Comparison of ENCODE assay signal across 13 cellular contexts in the genomic region with DNA sequence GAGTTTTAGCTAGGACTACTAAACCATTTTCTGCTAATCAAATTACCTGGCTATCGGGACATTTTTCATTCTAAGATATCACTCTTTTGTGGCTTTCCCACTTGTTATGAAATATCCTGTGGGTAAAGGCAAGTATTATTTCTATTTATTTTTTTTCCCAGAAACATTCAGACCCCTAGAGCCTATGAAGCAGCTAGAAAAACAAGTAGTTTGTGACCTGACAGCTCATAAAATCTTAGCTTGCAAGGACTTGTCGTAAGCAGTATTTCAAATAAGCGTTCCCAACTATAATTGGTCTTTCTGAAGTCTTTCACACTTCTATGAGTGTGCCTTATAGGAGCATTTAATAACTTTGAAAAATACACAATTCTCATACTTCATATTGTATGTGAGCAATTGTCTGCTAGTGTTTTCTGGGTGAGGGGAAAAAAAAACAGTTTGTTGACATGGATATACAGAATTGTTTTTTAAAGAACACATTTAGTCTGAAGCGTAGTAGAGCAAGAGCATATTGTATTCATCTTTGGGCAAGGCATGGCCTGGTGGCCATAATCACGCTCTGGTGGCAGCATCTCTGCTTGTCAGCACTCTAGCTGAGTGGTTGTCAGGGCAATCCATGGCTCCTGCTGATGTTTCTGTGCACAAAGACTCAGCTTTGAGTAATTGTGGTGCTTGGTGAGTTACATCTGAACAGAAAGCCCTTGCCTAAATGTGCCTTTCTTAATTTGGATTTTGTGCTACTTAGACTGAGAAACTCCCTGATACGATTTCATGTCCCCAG. TPM values are rescaled to one million over a fixed set of nuclear protein-coding genes. Genes with fewer than 3 reads are reported as not detected.
DNase-seq lines count a peak whose midpoint lies in the region; ATAC-seq, FAIRE-seq and TF ChIP-seq lines count a peak whose summit lies in the region.
"Had no signal": no experiment of that assay in that cellular context is flagged by ENCODE, and none has a peak within 500 bp of the region (broad histone marks: within the 10 kb centered on the region; RNA-seq: fewer than 3 reads in every experiment).

No MANE protein-coding gene starts in this region.

- DNase-seq in COR-L47 (lab: John Stamatoyannopoulos, UW) (peak; percentile 49), HepG2 (ENCODE audit: low spot score) (no peak)
- no peak for DNase-seq in activated CD8-positive, alpha-beta T cell treated with anti-CD3 and anti-CD28 coated beads, Interleukin-2, amount 10 ng/mL, durations not matched to agents 7 days and 5 days
- DNase-seq in naive thymus-derived CD4-positive, alpha-beta T cell, result no peak
- no peak for DNase-seq in activated CD4-positive, CD25-positive, alpha-beta regulatory T cell (lab: John Stamatoyannopoulos, UW)
- DNase-seq: activated CD8-positive, alpha-beta memory T cell treated with anti-CD3 and anti-CD28 coated beads, Interleukin-2, amount 10 ng/mL, durations not matched to agents 7 days and 5 days; aorta; Caco-2; dorsolateral prefrontal cortex; Kasumi-1; kidney had no signal

- H2AFZ ChIP-seq in Loucy (ENCODE audit: low read length) (no peak overlapping the region), HepG2 (ENCODE audit: low read length) (no peak overlapping the region)

- no peak for TF ChIP-seq POLR2A in HepG2 (IDR thresholded peaks at IDR 0.05; ENCODE audit: insufficient read depth in 1 of 2, low read depth in 2 of 2, low read length in 2 of 2)

- H3K4me1 Mint-ChIP-seq in activated CD8-positive, alpha-beta T cell treated with anti-CD3 and anti-CD28 coated beads, Interleukin-2, amount 10 ng/mL, durations not matched to agents 7 days and 5 days (ENCODE audit: low read depth), result peaks cover 51% of the 10 kb centered on the region
- H3K4me1 Mint-ChIP-seq in naive thymus-derived CD4-positive, alpha-beta T cell, result peaks cover 32 to 86% (median 63%) of the 10 kb centered on the region in 7 donors

- CTCF ChIA-PET in activated CD8-positive, alpha-beta T cell treated with anti-CD3 and anti-CD28 coated beads, Interleukin-2, amount 10 ng/mL, durations not matched to agents 7 days and 5 days (lab: Charles Lee), result interaction anchor here (0.6 to 2.6 kb wide), 8 partner anchors 9 to 140 kb away, joined by 3 to 8 read pairs (median 6); a partner anchor contains a TSS
- CTCF ChIA-PET in naive thymus-derived CD4-positive, alpha-beta T cell (lab: Charles Lee), result interaction anchor here (0.6 to 1.9 kb wide), 4 partner anchors 9 to 132 kb away, joined by 3 to 6 read pairs (median 3); no protein-coding TSS in a partner anchor
- CTCF ChIA-PET in HepG2 (lab: Yijun Ruan, JAX; ENCODE audit: low intra/inter-chr PET ratio, low total read pairs), result no interaction called here

- H3K27me3 Mint-ChIP-seq in activated CD8-positive, alpha-beta T cell treated with anti-CD3 and anti-CD28 coated beads, Interleukin-2, amount 10 ng/mL, durations not matched to agents 7 days and 5 days (ENCODE audit: low read depth), result no peaks in the 10 kb centered on the region
- no peaks in the 10 kb centered on the region for H3K27me3 Mint-ChIP-seq in naive thymus-derived CD4-positive, alpha-beta T cell
- H3K27me3 Mint-ChIP-seq: activated CD8-positive, alpha-beta memory T cell treated with anti-CD3 and anti-CD28 coated beads, Interleukin-2, amount 10 ng/mL, durations not matched to agents 7 days and 5 days had no signal

- H3F3A ChIP-seq in Loucy (ENCODE audit: low read depth), result no peaks in the 10 kb centered on the region

- BruUV-seq in HepG2 (replicated peaks; lab: Mats Ljungman, UMichigan), result no TSS peak

- H3K4me1 ChIP-seq in Loucy (ENCODE audit: insufficient read depth, low read length, poor library complexity, severe bottlenecking) (peaks cover 22% of the 10 kb centered on the region), HepG2 (ENCODE audit: insufficient read depth, low read length) (peaks cover 12% of the 10 kb centered on the region)
- peaks cover 25 to 45% of the 10 kb centered on the region in 2 donors for H3K4me1 ChIP-seq in naive thymus-derived CD4-positive, alpha-beta T cell (ENCODE audit: control insufficient read depth in 2 of 2, insufficient read depth in 2 of 2, low read length in 2 of 2)

- POLR2A ChIA-PET in activated CD8-positive, alpha-beta T cell treated with anti-CD3 and anti-CD28 coated beads, Interleukin-2, amount 10 ng/mL, durations not matched to agents 7 days and 5 days (lab: Charles Lee), result interaction anchor here (0.7 kb wide), 2 partner anchors 8 to 66 kb away, joined by 3 to 4 read pairs; no protein-coding TSS in a partner anchor
- POLR2A ChIA-PET in naive thymus-derived CD4-positive, alpha-beta T cell (lab: Charles Lee), result interaction anchor here (0.5 to 2.7 kb wide), 13 partner anchors 9 to 167 kb away, joined by 3 to 15 read pairs (median 5); a partner anchor contains a TSS
- POLR2A ChIA-PET in HepG2 (lab: Yijun Ruan, JAX), result no interaction called here

- no peak for FAIRE-seq in HepG2 (lab: Jason Lieb, UNC)
- FAIRE-seq: kidney had no signal

- H3K79me2 ChIP-seq in Loucy (ENCODE audit: insufficient read depth, low read length) (peaks cover 4% of the 10 kb centered on the region; the same call in 1 of the 2 replicates), HepG2 (ENCODE audit: insufficient read depth, low read length) (no peaks in the 10 kb centered on the region)

- H3K9ac ChIP-seq in Loucy (ENCODE audit: low read depth, low read length, poor library complexity, severe bottlenecking), result no peak overlapping the region
- no peak overlapping the region for H3K9ac ChIP-seq in HepG2 (ENCODE audit: insufficient read depth, low read depth, low read length)

- H3K27ac Mint-ChIP-seq in activated CD8-positive, alpha-beta T cell treated with anti-CD3 and anti-CD28 coated beads, Interleukin-2, amount 10 ng/mL, durations not matched to agents 7 days and 5 days, result peak overlapping the region; percentile 22
- H3K27ac Mint-ChIP-seq in naive thymus-derived CD4-positive, alpha-beta T cell, result peak overlapping the region; percentile 34 to 100 (median 97)

- no peaks in the 10 kb centered on the region for H3K9me3 Mint-ChIP-seq in activated CD8-positive, alpha-beta T cell treated with anti-CD3 and anti-CD28 coated beads, Interleukin-2, amount 10 ng/mL, durations not matched to agents 7 days and 5 days (ENCODE audit: insufficient read depth)
- H3K9me3 Mint-ChIP-seq in naive thymus-derived CD4-positive, alpha-beta T cell, result peaks cover 0 to 3% (median 0%) of the 10 kb centered on the region in 11 donors

- in situ Hi-C loops in HepG2 (cut with HindIII; ENCODE audit: extremely low pct_ligation_motif_present, low pct_unique_long_range_greater_than_20kb), result loop anchor here (25.0 kb wide), 1 partner anchor 250 kb away; a partner anchor contains a TSS

- peak overlapping the region; percentile 92 for H3K4me3 Mint-ChIP-seq in activated CD8-positive, alpha-beta T cell treated with anti-CD3 and anti-CD28 coated beads, Interleukin-2, amount 10 ng/mL, durations not matched to agents 7 days and 5 days
- H3K4me3 Mint-ChIP-seq in naive thymus-derived CD4-positive, alpha-beta T cell, result peak overlapping the region; percentile 89 to 100 (median 98)

- ATAC-seq in activated CD8-positive, alpha-beta T cell treated with anti-CD3 and anti-CD28 coated beads, Interleukin-2, amount 10 ng/mL, durations not matched to agents 7 days and 5 days, result no peak
- ATAC-seq in naive thymus-derived CD4-positive, alpha-beta T cell, result no peak
- ATAC-seq in HG03354 (IDR thresholded peaks at IDR 0.05; ENCODE audit: poor library complexity, severe bottlenecking, unreplicated experiment), result no peak
- no peak for ATAC-seq in HepG2
- ATAC-seq: activated CD8-positive, alpha-beta memory T cell treated with anti-CD3 and anti-CD28 coated beads, Interleukin-2, amount 10 ng/mL, durations not matched to agents 7 days and 5 days had no signal

- H4K20me1 ChIP-seq in Loucy (ENCODE audit: insufficient read depth, low read length, poor library complexity, severe bottlenecking) (no peaks in the 10 kb centered on the region), HepG2 (ENCODE audit: insufficient read depth, low read length) (no peaks in the 10 kb centered on the region)

- intact Hi-C loops in naive thymus-derived CD4-positive, alpha-beta T cell (cut with micrococcal nuclease), result loop anchor here (5.0 to 10.0 kb wide), 5 partner anchors 35 to 1838 kb away; a partner anchor contains a TSS
- intact Hi-C loops in HepG2 (cut with micrococcal nuclease; ENCODE audit: unreplicated experiment), result loop anchor here (10.0 kb wide), 3 partner anchors 92 to 242 kb away; a partner anchor contains a TSS

- no peaks in the 10 kb centered on the region for H3K9me2 ChIP-seq in Loucy (replicated peaks; ENCODE audit: low read depth, low read length)

- TF ChIP-seq CTCF in Loucy (conservative IDR thresholded peaks at IDR 0.05; ENCODE audit: low read length) (no peak), HepG2 (CRISPR knock-in tag; IDR thresholded peaks at IDR 0.05) (no peak)

- no peaks in the 10 kb centered on the region for H3K36me3 ChIP-seq in Loucy (ENCODE audit: insufficient read depth, low read length)
- H3K36me3 ChIP-seq in naive thymus-derived CD4-positive, alpha-beta T cell (ENCODE audit: control insufficient read depth in 2 of 3, insufficient read depth in 3 of 3, low read length in 3 of 3), result peaks cover 0 to 13% (median 0%) of the 10 kb centered on the region in 3 experiments
- H3K36me3 ChIP-seq in HepG2 (replicated peaks in 1 of 2; ENCODE audit: control insufficient read depth in 1 of 2, insufficient read depth in 2 of 2, low read length in 2 of 2), result no peaks in the 10 kb centered on the region

- no peak for TF ChIP-seq RAD21 in HepG2 (CRISPR knock-in tag; IDR thresholded peaks at IDR 0.05)

- no peak overlapping the region for H3K4me3 ChIP-seq in Loucy (ENCODE audit: low read length, poor library complexity, severe bottlenecking)
- peak overlapping the region; percentile 83 for H3K4me3 ChIP-seq in naive thymus-derived CD4-positive, alpha-beta T cell (ENCODE audit: low read length)
- no peak overlapping the region for H3K4me3 ChIP-seq in HepG2 (replicated peaks in 1 of 3; ENCODE audit: insufficient read depth in 1 of 3, low read depth in 2 of 3, low read length in 3 of 3)

- peaks cover 54% of the 10 kb centered on the region for H3K36me3 Mint-ChIP-seq in activated CD8-positive, alpha-beta T cell treated with anti-CD3 and anti-CD28 coated beads, Interleukin-2, amount 10 ng/mL, durations not matched to agents 7 days and 5 days (ENCODE audit: low read depth)
- H3K36me3 Mint-ChIP-seq in naive thymus-derived CD4-positive, alpha-beta T cell, result peaks cover 4 to 31% (median 21%) of the 10 kb centered on the region in 5 donors

- TF ChIP-seq EP300 in HepG2 (IDR thresholded peaks at IDR 0.05; ENCODE audit: low read depth in 2 of 2, low read length in 2 of 2) (no peak), HepG2 (CRISPR knock-in tag; IDR thresholded peaks at IDR 0.05; ENCODE audit: borderline replicate concordance) (no peak)

- H3K27me3 ChIP-seq in Loucy (ENCODE audit: insufficient read depth, low read length, poor library complexity, severe bottlenecking), result no peaks in the 10 kb centered on the region
- no peaks in the 10 kb centered on the region for H3K27me3 ChIP-seq in naive thymus-derived CD4-positive, alpha-beta T cell (ENCODE audit: control insufficient read depth in 2 of 2, insufficient read depth in 2 of 2, low read length in 2 of 2)
- no peaks in the 10 kb centered on the region for H3K27me3 ChIP-seq in HepG2 (ENCODE audit: control insufficient read depth in 1 of 2, insufficient read depth in 2 of 2, low read length in 2 of 2)
- H3K27me3 ChIP-seq: dorsolateral prefrontal cortex had no signal

- 83% methylated on average over 6 of the region's 6 CpGs for WGBS in HepG2 (ENCODE audit: low lambda C conversion rate)

- peak overlapping the region; percentile 96 for H3K27ac ChIP-seq in naive thymus-derived CD4-positive, alpha-beta T cell (ENCODE audit: low read depth, low read length)
- H3K27ac ChIP-seq in HepG2 (ENCODE audit: extremely low read length, insufficient read depth, low read length), result no peak overlapping the region
- H3K27ac ChIP-seq: dorsolateral prefrontal cortex had no signal

- H3K4me2 ChIP-seq in Loucy (ENCODE audit: low read depth, low read length, poor library complexity, severe bottlenecking), result peak overlapping the region; percentile 7
- no peak overlapping the region for H3K4me2 ChIP-seq in HepG2 (ENCODE audit: low read depth, low read length)

- H3K9me3 ChIP-seq in Loucy (ENCODE audit: insufficient read depth, low read depth, low read length) (no peaks in the 10 kb centered on the region), HepG2 (ENCODE audit: low read length) (no peaks in the 10 kb centered on the region)
- no peaks in the 10 kb centered on the region for H3K9me3 ChIP-seq in naive thymus-derived CD4-positive, alpha-beta T cell (ENCODE audit: control insufficient read depth in 2 of 3, low read length in 3 of 3)
- H3K9me3 ChIP-seq: Caco-2 had no signal

RNA-seq across cellular contexts. Expression of a gene that starts 2.6 kb away (rescaled TPM):
- total RNA-seq in activated CD8-positive, alpha-beta T cell treated with anti-CD3 and anti-CD28 coated beads, Interleukin-2, amount 10 ng/mL, durations not matched to agents 7 days and 5 days, result 100 to 1,000 TPM; 104 to 109 TPM
- total RNA-seq in naive thymus-derived CD4-positive, alpha-beta T cell, result 100 to 1,000 TPM in 4 of 5 experiments, 10 to 100 TPM in 1; 83.4 to 177 (median 114) TPM
- 100 to 1,000 TPM; 191 to 207 TPM for polyA plus RNA-seq in naive thymus-derived CD4-positive, alpha-beta T cell
- total RNA-seq in HepG2 (2016; rRNA removed; fragmentation: Illumina TruSeq; extraction: Trizol), result 0.95 and 1.4 TPM in 2 replicates
- 0.91 and 1.7 TPM in 2 replicates for total RNA-seq in HepG2 (2016; cell fraction: cytosol; rRNA removed; fragmentation: Illumina TruSeq; extraction: Trizol; ENCODE audit: low read depth)
- 0.58 and 0.73 TPM in 2 replicates for total RNA-seq in HepG2 (2016; cell fraction: insoluble cytoplasmic fraction; rRNA removed; fragmentation: Illumina TruSeq; extraction: Trizol)
- 1.9 and 2.2 TPM in 2 replicates for total RNA-seq in HepG2 (2016; cell fraction: membrane; rRNA removed; fragmentation: Illumina TruSeq; extraction: Trizol)
- total RNA-seq in HepG2 (2016; cell fraction: nucleus; rRNA removed; fragmentation: Illumina TruSeq; extraction: Trizol), result 1.3 and 2.3 TPM in 2 replicates
- 1.7 and 2.2 TPM in 2 replicates for polyA plus RNA-seq in HepG2 (2011; rRNA removed)
- polyA plus RNA-seq in HepG2 (2011; cell fraction: cytosol; rRNA removed), result 1.6 and 2.5 TPM in 2 replicates
- 2.4 and 2.7 TPM in 2 replicates for polyA plus RNA-seq in HepG2 (2011; cell fraction: nucleus; rRNA removed)
- 0.73 and 0.87 TPM in 2 replicates for polyA plus RNA-seq in HepG2 (2012)
- 2.0 and 2.2 TPM in 2 replicates for polyA plus RNA-seq in HepG2 (2016; cell fraction: cytosol; fragmentation: Illumina TruSeq; extraction: Trizol; ENCODE audit: low read depth)
- polyA plus RNA-seq in HepG2 (2016; cell fraction: insoluble cytoplasmic fraction; fragmentation: Illumina TruSeq; extraction: Trizol; ENCODE audit: low read depth), result 0.76 and 1.8 TPM in 2 replicates
- polyA plus RNA-seq in HepG2 (2016; cell fraction: membrane; fragmentation: Illumina TruSeq; extraction: Trizol; ENCODE audit: low read depth), result 1.1 and 1.5 TPM in 2 replicates
- polyA plus RNA-seq in HepG2 (2016; cell fraction: nucleus; fragmentation: Illumina TruSeq; extraction: Trizol; ENCODE audit: insufficient read depth, low read depth), result 1.5 and 1.9 TPM in 2 replicates
- polyA minus RNA-seq in HepG2 (2011; rRNA and poly(A)+ RNA removed; ENCODE audit: low replicate concordance), result 2.3 and 5.6 TPM in 2 replicates
- 1.2 and 2.8 TPM in 2 replicates for polyA minus RNA-seq in HepG2 (2011; cell fraction: cytosol; rRNA and poly(A)+ RNA removed)
- polyA minus RNA-seq in HepG2 (2011; cell fraction: nucleus; rRNA and poly(A)+ RNA removed), result 1.5 and 2.4 TPM in 2 replicates

Comparison
In these comparisons a context has a peak if more than half of its experiments do, and no peak if none do; other contexts are left out.
1. RNA of a gene that starts 2.6 kb away (total RNA-seq): 83.4 to 177 TPM in naive thymus-derived CD4-positive, alpha-beta T cell and 104 to 109 TPM in activated CD8-positive, alpha-beta T cell treated with anti-CD3 and anti-CD28 coated beads, Interleukin-2, amount 10 ng/mL, durations not matched to agents 7 days and 5 days; 0.58 to 2.3 TPM in HepG2; every median in the first group is over 10 times any median in the second.